Comparison of ENCODE assay signal across 27 cellular contexts in the genomic region with DNA sequence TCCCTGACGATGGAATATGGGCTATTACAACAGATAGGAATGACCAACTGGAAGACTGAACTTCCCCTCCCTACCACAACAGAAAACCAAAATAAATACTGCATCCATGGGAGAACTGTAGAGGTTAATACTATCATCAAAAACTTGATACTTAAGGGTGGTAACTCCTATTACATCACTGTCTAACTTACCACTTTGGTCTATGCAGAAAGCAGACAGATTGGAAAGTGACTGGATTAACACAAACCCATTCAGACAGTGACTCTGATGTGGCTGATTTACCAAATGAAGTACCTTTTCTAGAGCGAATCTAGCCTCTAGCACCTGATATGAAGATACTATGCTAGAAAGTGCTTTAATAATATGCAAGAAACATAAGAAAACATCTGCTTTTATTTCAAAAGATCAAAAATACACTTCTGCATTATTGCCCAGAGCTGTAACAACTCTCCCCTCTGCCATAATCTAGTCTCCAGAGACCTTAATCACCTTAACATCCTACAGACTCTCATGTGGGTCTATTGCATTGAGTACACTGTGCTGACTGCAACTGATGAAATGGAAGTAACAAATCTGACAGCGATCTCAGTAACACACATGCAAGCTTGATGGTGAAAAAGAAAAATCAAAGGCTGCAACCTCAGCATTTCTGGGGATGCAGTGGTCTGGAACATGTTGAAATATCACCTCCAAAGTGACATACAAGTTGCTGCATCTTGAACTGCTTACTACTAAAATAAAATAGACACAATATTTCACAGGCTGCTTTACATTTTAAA.
"Had no signal": no experiment of that assay in that cellular context is flagged by ENCODE, and none has a peak within 500 bp of the region (broad histone marks: within the 10 kb centered on the region; RNA-seq: fewer than 3 reads in every experiment).

No MANE protein-coding gene starts in this region.

- H3K27me3 Mint-ChIP-seq: T-helper 17 cell had no signal

- FAIRE-seq: RCC 7860 had no signal

- ATAC-seq: activated CD8-positive, alpha-beta T cell treated with anti-CD3 and anti-CD28 coated beads, Interleukin-2, amount 10 ng/mL, durations not matched to agents 7 days and 5 days; PC-3; T-helper 17 cell; WTC11 had no signal

- H3K36me3 ChIP-seq: adrenal gland, MG63 had no signal

- H3K36me3 Mint-ChIP-seq: activated naive CD8-positive, alpha-beta T cell treated with anti-CD3 and anti-CD28 coated beads, Interleukin-2, amount 10 ng/mL, durations not matched to agents 7 days and 5 days had no signal

- DNase-seq: activated CD4-positive, alpha-beta T cell treated with anti-CD3 and anti-CD28 coated beads for 48 hours; activated CD4-positive, alpha-beta T cell treated with anti-CD3 and anti-CD28 coated beads, Interleukin-2, amount 50 U/mL, for 4 hours; activated CD4-positive, CD25-positive, alpha-beta regulatory T cell treated with anti-CD3 and anti-CD28 coated beads, Interleukin-2, amount 50 U/mL, for 72 hours; activated CD8-positive, alpha-beta memory T cell treated with anti-CD3 and anti-CD28 coated beads, Interleukin-2, amount 50 U/mL, for 48 hours; activated CD8-positive, alpha-beta T cell treated with anti-CD3 and anti-CD28 coated beads, Interleukin-2, amount 10 ng/mL, durations not matched to agents 7 days and 5 days; activated naive CD4-positive, alpha-beta T cell treated with anti-CD3 and anti-CD28 coated beads, Interleukin-2, amount 50 U/mL, for 16 hours; activated naive CD8-positive, alpha-beta T cell treated with anti-CD3 and anti-CD28 coated beads, Interleukin-2, amount 10 ng/mL, durations not matched to agents 7 days and 5 days; activated T-cell treated with anti-CD3 and anti-CD28 coated beads, Interleukin-2, amount 50 U/mL, for 1 hour; adrenal gland; anterior cingulate cortex; caudate nucleus; KG1; MG63; MV-4-11; NCI-H1105; NCI-H1436; NCI-H1694 treated with DMSO at 0.1 percent for 48 hours; NCI-H2029 treated with DMSO at 0.1 percent for 48 hours; NCI-H345; NCI-H510A; NCI-H526 treated with DMSO at 0.1 percent for 48 hours; PC-3; SHP77 treated with DMSO at 0.1 percent for 48 hours; T-helper 17 cell; T-helper 9 cell had no signal

- H3K27ac ChIP-seq: adrenal gland had no signal

- H3K27me3 ChIP-seq: adrenal gland, MG63 had no signal

- H3K4me1 Mint-ChIP-seq: activated naive CD8-positive, alpha-beta T cell treated with anti-CD3 and anti-CD28 coated beads, Interleukin-2, amount 10 ng/mL, durations not matched to agents 7 days and 5 days; T-helper 17 cell had no signal

- H3K9me3 ChIP-seq: adrenal gland, MG63 had no signal

- H3K27ac Mint-ChIP-seq: activated CD8-positive, alpha-beta T cell treated with anti-CD3 and anti-CD28 coated beads, Interleukin-2, amount 10 ng/mL, durations not matched to agents 7 days and 5 days; activated naive CD8-positive, alpha-beta T cell treated with anti-CD3 and anti-CD28 coated beads, Interleukin-2, amount 10 ng/mL, durations not matched to agents 7 days and 5 days; T-helper 17 cell; WTC11 had no signal

- H3K4me3 ChIP-seq: adrenal gland, MG63 had no signal

- H3K9me3 Mint-ChIP-seq: activated naive CD8-positive, alpha-beta T cell treated with anti-CD3 and anti-CD28 coated beads, Interleukin-2, amount 10 ng/mL, durations not matched to agents 7 days and 5 days; WTC11 had no signal

- H3K4me3 Mint-ChIP-seq: activated CD8-positive, alpha-beta T cell treated with anti-CD3 and anti-CD28 coated beads, Interleukin-2, amount 10 ng/mL, durations not matched to agents 7 days and 5 days; activated naive CD8-positive, alpha-beta T cell treated with anti-CD3 and anti-CD28 coated beads, Interleukin-2, amount 10 ng/mL, durations not matched to agents 7 days and 5 days; T-helper 17 cell; WTC11 had no signal
